In genomic region chr6:127464881-127465459, GRCh38 we compare ENCODE assay signal across 8 cellular contexts. TPM values are rescaled to one million over a fixed set of nuclear protein-coding genes. Genes with fewer than 3 reads are reported as not detected.
DNase-seq lines count a peak whose midpoint lies in the region; ATAC-seq and TF ChIP-seq lines count a peak whose summit lies in the region.

No MANE protein-coding gene starts in this region.

- CTCF ChIA-PET in naive thymus-derived CD4-positive, alpha-beta T cell (lab: Charles Lee) = interaction anchor here (0.6 to 6.6 kb wide), 5 partner anchors 23 to 491 kb away, joined by 3 to 52 read pairs (median 3); no protein-coding TSS in a partner anchor

- peaks cover 0 to 13% (median 0%) of the 10 kb centered on the region in 7 donors for H3K4me1 Mint-ChIP-seq in naive thymus-derived CD4-positive, alpha-beta T cell
- H3K4me1 Mint-ChIP-seq in stimulated activated effector memory CD8-positive, alpha-beta T cell treated with anti-CD3 and anti-CD28 coated beads, Interleukin-12 subunit alpha, Interleukin-12 subunit beta, amount 100 ng/mL, for 72 hours = no peaks in the 10 kb centered on the region

- TF ChIP-seq CTCF in C4-2B (conservative IDR thresholded peaks at IDR 0.05) (peak; percentile 88), epithelial cell of esophagus (IDR thresholded peaks at IDR 0.05; ENCODE audit: insufficient read depth, low read depth, low read length, missing control alignments) (peak; percentile 95)

- H3K4me3 Mint-ChIP-seq in naive thymus-derived CD4-positive, alpha-beta T cell = no peak overlapping the region
- H3K4me3 Mint-ChIP-seq in stimulated activated effector memory CD8-positive, alpha-beta T cell treated with anti-CD3 and anti-CD28 coated beads, Interleukin-12 subunit alpha, Interleukin-12 subunit beta, amount 100 ng/mL, for 72 hours = no peak overlapping the region

- no peaks in the 10 kb centered on the region for H3K9me3 ChIP-seq in naive thymus-derived CD4-positive, alpha-beta T cell (ENCODE audit: control insufficient read depth in 2 of 3, low read length in 3 of 3)

- H3K36me3 ChIP-seq in naive thymus-derived CD4-positive, alpha-beta T cell (ENCODE audit: control insufficient read depth in 2 of 3, insufficient read depth in 3 of 3, low read length in 3 of 3) = no peaks in the 10 kb centered on the region

- H3K27ac Mint-ChIP-seq in naive thymus-derived CD4-positive, alpha-beta T cell = no peak overlapping the region
- H3K27ac Mint-ChIP-seq in stimulated activated effector memory CD8-positive, alpha-beta T cell treated with anti-CD3 and anti-CD28 coated beads, Interleukin-12 subunit alpha, Interleukin-12 subunit beta, amount 100 ng/mL, for 72 hours = no peak overlapping the region

- H3K4me3 ChIP-seq in epithelial cell of esophagus (ENCODE audit: low read length) = no peak overlapping the region
- no peak overlapping the region for H3K4me3 ChIP-seq in naive thymus-derived CD4-positive, alpha-beta T cell (ENCODE audit: low read length)

- no peaks in the 10 kb centered on the region for H3K27me3 Mint-ChIP-seq in naive thymus-derived CD4-positive, alpha-beta T cell

- no peaks in the 10 kb centered on the region for H3K36me3 Mint-ChIP-seq in naive thymus-derived CD4-positive, alpha-beta T cell
- no peaks in the 10 kb centered on the region for H3K36me3 Mint-ChIP-seq in stimulated activated effector memory CD8-positive, alpha-beta T cell treated with anti-CD3 and anti-CD28 coated beads, Interleukin-12 subunit alpha, Interleukin-12 subunit beta, amount 100 ng/mL, for 72 hours

- H3K27ac ChIP-seq in C4-2B = no peak overlapping the region
- H3K27ac ChIP-seq in naive thymus-derived CD4-positive, alpha-beta T cell (ENCODE audit: low read depth, low read length) = no peak overlapping the region

- intact Hi-C loops in naive thymus-derived CD4-positive, alpha-beta T cell (cut with micrococcal nuclease) = loop anchor here (1.0 to 5.0 kb wide), 4 partner anchors 51 to 1787 kb away; no protein-coding TSS in a partner anchor

- H3K27me3 ChIP-seq in naive thymus-derived CD4-positive, alpha-beta T cell (ENCODE audit: control insufficient read depth in 2 of 2, insufficient read depth in 2 of 2, low read length in 2 of 2) = no peaks in the 10 kb centered on the region

- no peaks in the 10 kb centered on the region for H3K9me3 Mint-ChIP-seq in naive thymus-derived CD4-positive, alpha-beta T cell
- H3K9me3 Mint-ChIP-seq in stimulated activated effector memory CD8-positive, alpha-beta T cell treated with anti-CD3 and anti-CD28 coated beads, Interleukin-12 subunit alpha, Interleukin-12 subunit beta, amount 100 ng/mL, for 72 hours = no peaks in the 10 kb centered on the region

- DNase-seq in NCI-H82 (lab: John Stamatoyannopoulos, UW) = peak; percentile 88
- peak; percentile 10 to 37 for DNase-seq in activated CD8-positive, alpha-beta memory T cell treated with anti-CD3 and anti-CD28 coated beads for 1 hour (ENCODE audit: extremely low read depth in 1 of 2, low read depth in 1 of 2)
- DNase-seq in epithelial cell of esophagus (ENCODE audit: low read depth) = peak; percentile 71
- DNase-seq in naive thymus-derived CD4-positive, alpha-beta T cell = peak; percentile 11 to 53 (median 39)
- peak; percentile 47 to 72 for DNase-seq in stimulated activated effector memory CD8-positive, alpha-beta T cell treated with anti-CD3 and anti-CD28 coated beads, Interleukin-12 subunit alpha, Interleukin-12 subunit beta, amount 100 ng/mL, for 72 hours (ENCODE audit: low spot score in 2 of 2)

- ATAC-seq in GM19025 (IDR thresholded peaks at IDR 0.05; ENCODE audit: low read depth, unreplicated experiment) (peak; percentile 85), HG03159 (IDR thresholded peaks at IDR 0.05; ENCODE audit: unreplicated experiment) (peak; percentile 89)
- peak; percentile 83 for ATAC-seq in naive thymus-derived CD4-positive, alpha-beta T cell
- peak; percentile 84 for ATAC-seq in stimulated activated effector memory CD8-positive, alpha-beta T cell treated with anti-CD3 and anti-CD28 coated beads, Interleukin-12 subunit alpha, Interleukin-12 subunit beta, amount 100 ng/mL, for 72 hours

- POLR2A ChIA-PET in naive thymus-derived CD4-positive, alpha-beta T cell (lab: Charles Lee) = no interaction called here

- no peaks in the 10 kb centered on the region for H3K4me1 ChIP-seq in naive thymus-derived CD4-positive, alpha-beta T cell (ENCODE audit: control insufficient read depth in 2 of 2, insufficient read depth in 2 of 2, low read length in 2 of 2)

RNA-seq across cellular contexts. Expression of gene KIAA0408, which starts 5.8 kb away (rescaled TPM):
- total RNA-seq in naive thymus-derived CD4-positive, alpha-beta T cell = 10 to 100 TPM in 1 of 5 experiments, 1 to 10 TPM in 2, under 1 TPM in 2; 0.64 to 11.3 (median 2.3) TPM
- under 1 TPM in 1 of 2 donors, not detected in 1; 0.14 TPM for polyA plus RNA-seq in naive thymus-derived CD4-positive, alpha-beta T cell

Comparison
In these comparisons a context has a peak if more than half of its experiments do, and no peak if none do; other contexts are left out.
1. DNase-seq: peak in every context shown above with its lines; median percentile 88 in NCI-H82; 71 in epithelial cell of esophagus; 60 in stimulated activated effector memory CD8-positive, alpha-beta T cell treated with anti-CD3 and anti-CD28 coated beads, Interleukin-12 subunit alpha, Interleukin-12 subunit beta, amount 100 ng/mL, for 72 hours; 39 in naive thymus-derived CD4-positive, alpha-beta T cell; 24 in activated CD8-positive, alpha-beta memory T cell treated with anti-CD3 and anti-CD28 coated beads for 1 hour.